2 cellular contexts compared by ENCODE assay signal in genomic region chr1:29282924-29283803, GRCh38.
TF ChIP-seq lines count a peak whose summit lies in the region.

No MANE protein-coding gene starts in this region.

TF ChIP-seq in GM23338, 12 proteins besides CTCF, POLR2A, EP300 and RAD21 (continued from another document):
- no peak for TF ChIP-seq REST (IDR thresholded peaks at IDR 0.05; ENCODE audit: unreplicated experiment)
- no peak for TF ChIP-seq EZH2 (IDR thresholded peaks at IDR 0.05; ENCODE audit: low read depth, unreplicated experiment)
- no peak for TF ChIP-seq NANOG (IDR thresholded peaks at IDR 0.05; ENCODE audit: borderline replicate concordance)
- no peak for TF ChIP-seq STAT1 (IDR thresholded peaks at IDR 0.05; ENCODE audit: unreplicated experiment)
- TF ChIP-seq ZNF114 (CRISPR knock-in tag; IDR thresholded peaks at IDR 0.05) = no peak
- no peak for TF ChIP-seq JUNB (IDR thresholded peaks at IDR 0.05; ENCODE audit: unreplicated experiment)
- no peak for TF ChIP-seq ZNF331 (CRISPR knock-in tag; IDR thresholded peaks at IDR 0.05; ENCODE audit: low read depth)
- TF ChIP-seq ETS1 (IDR thresholded peaks at IDR 0.05) = no peak
- TF ChIP-seq POLR2AphosphoS5 (IDR thresholded peaks at IDR 0.05; ENCODE audit: low read depth) = no peak
- no peak for TF ChIP-seq ZNF462 (CRISPR knock-in tag; IDR thresholded peaks at IDR 0.05)

TF ChIP-seq in SK-N-SH, 30 proteins besides CTCF, POLR2A, EP300 and RAD21 (continued from another document):
- TF ChIP-seq GATA2 (CRISPR knock-in tag; IDR thresholded peaks at IDR 0.05) (no peak), PBX3 (IDR thresholded peaks at IDR 0.05) (no peak), MXI1 (IDR thresholded peaks at IDR 0.05; ENCODE audit: low read depth, low read length) (no peak), FOSL2 (IDR thresholded peaks at IDR 0.05; ENCODE audit: borderline replicate concordance, low read depth) (no peak), USF2 (IDR thresholded peaks at IDR 0.05; ENCODE audit: borderline replicate concordance, low read depth, low read length) (no peak), ELF1 (IDR thresholded peaks at IDR 0.05) (no peak), MAX (IDR thresholded peaks at IDR 0.05; ENCODE audit: low read depth) (no peak), MEF2A (IDR thresholded peaks at IDR 0.05; ENCODE audit: borderline replicate concordance, low read depth) (no peak), EZH2phosphoT487 (IDR thresholded peaks at IDR 0.05; ENCODE audit: borderline replicate concordance, low read depth) (no peak), NRF1 (IDR thresholded peaks at IDR 0.05; ENCODE audit: low read depth, low read length) (no peak), POLR2AphosphoS5 (IDR thresholded peaks at IDR 0.05; ENCODE audit: low read depth, low read length) (no peak)
TF ChIP-seq in SK-N-SH: peak in this region for 0.
